ENCODE assay signal across 8 cellular contexts in genomic region chr17:78316115-78316866, GRCh38. TPM values are rescaled to one million over a fixed set of nuclear protein-coding genes. Genes with fewer than 3 reads are reported as not detected.
A peak's percentile ranks its signal among the peaks of the same experiment; 100 is the strongest.
DNase-seq lines count a peak whose midpoint lies in the region; ATAC-seq and TF ChIP-seq lines count a peak whose summit lies in the region.

No MANE protein-coding gene starts in this region.

- H3K9me3 ChIP-seq in vagina: no peaks in the 10 kb centered on the region

- peaks cover 44% of the 10 kb centered on the region for H3K4me1 ChIP-seq in vagina

- H3K27me3 Mint-ChIP-seq in stimulated activated naive CD8-positive, alpha-beta T cell treated with anti-CD3 and anti-CD28 coated beads, Interleukin-15, Interleukin-2, amounts not matched to agents 100 ng/mL and 50 ng/mL, for 24 hours: peaks cover 11% of the 10 kb centered on the region
- peaks cover 10 to 48% (median 37%) of the 10 kb centered on the region in 3 donors for H3K27me3 Mint-ChIP-seq in naive B cell

- TF ChIP-seq CTCF in vagina (IDR thresholded peaks at IDR 0.05): no peak

- H3K36me3 Mint-ChIP-seq in stimulated activated naive CD8-positive, alpha-beta T cell treated with anti-CD3 and anti-CD28 coated beads, Interleukin-15, Interleukin-2, amounts not matched to agents 100 ng/mL and 50 ng/mL, for 24 hours (ENCODE audit: low read depth): no peaks in the 10 kb centered on the region
- H3K36me3 Mint-ChIP-seq in naive B cell: no peaks in the 10 kb centered on the region

- H3K4me1 Mint-ChIP-seq in stimulated activated naive CD8-positive, alpha-beta T cell treated with anti-CD3 and anti-CD28 coated beads, Interleukin-15, Interleukin-2, amounts not matched to agents 100 ng/mL and 50 ng/mL, for 24 hours (ENCODE audit: low read depth): peaks cover 37% of the 10 kb centered on the region
- peaks cover 22 to 39% (median 39%) of the 10 kb centered on the region in 3 donors for H3K4me1 Mint-ChIP-seq in naive B cell

- no peak for ATAC-seq in stimulated activated naive CD8-positive, alpha-beta T cell treated with anti-CD3 and anti-CD28 coated beads, Interleukin-15, Interleukin-2, amounts not matched to agents 100 U/mL and 50 U/mL, for 24 hours
- ATAC-seq in naive B cell (ENCODE audit: low read depth in 2 of 2) (no peak), GM19452 (IDR thresholded peaks at IDR 0.05; ENCODE audit: unreplicated experiment) (no peak), HG02759 (IDR thresholded peaks at IDR 0.05; ENCODE audit: unreplicated experiment) (no peak), GM18868 (IDR thresholded peaks at IDR 0.05; ENCODE audit: unreplicated experiment) (no peak)

- H3K4me3 Mint-ChIP-seq in stimulated activated naive CD8-positive, alpha-beta T cell treated with anti-CD3 and anti-CD28 coated beads, Interleukin-15, Interleukin-2, amounts not matched to agents 100 ng/mL and 50 ng/mL, for 24 hours: peak overlapping the region; percentile 73
- peak overlapping the region in 5 of 8 donors; percentile 12 to 75 (median 56) for H3K4me3 Mint-ChIP-seq in naive B cell

- H3K27ac Mint-ChIP-seq in stimulated activated naive CD8-positive, alpha-beta T cell treated with anti-CD3 and anti-CD28 coated beads, Interleukin-15, Interleukin-2, amounts not matched to agents 100 ng/mL and 50 ng/mL, for 24 hours: peak overlapping the region; percentile 86
- peak overlapping the region in 1 of 6 donors; percentile 32 for H3K27ac Mint-ChIP-seq in naive B cell

- H3K27ac ChIP-seq in vagina: peak overlapping the region; percentile 92

- peak overlapping the region; percentile 6 to 22 for H3K4me3 ChIP-seq in vagina

- intact Hi-C loops in vagina (cut with DNase I): no loop called here

- no peaks in the 10 kb centered on the region for H3K9me3 Mint-ChIP-seq in stimulated activated naive CD8-positive, alpha-beta T cell treated with anti-CD3 and anti-CD28 coated beads, Interleukin-15, Interleukin-2, amounts not matched to agents 100 ng/mL and 50 ng/mL, for 24 hours
- no peaks in the 10 kb centered on the region for H3K9me3 Mint-ChIP-seq in naive B cell

- TF ChIP-seq POLR2A in vagina (IDR thresholded peaks at IDR 0.05): no peak

- no peak for DNase-seq in stimulated activated naive CD8-positive, alpha-beta T cell treated with anti-CD3 and anti-CD28 coated beads, Interleukin-15, Interleukin-2, amounts not matched to agents 100 U/mL and 50 U/mL, for 24 hours
- DNase-seq in cerebellar cortex (ENCODE audit: low spot score) (peak; percentile 56), naive B cell (no peak), vagina (ENCODE audit: extremely low spot score in 2 of 2) (no peak)

- no peaks in the 10 kb centered on the region for H3K36me3 ChIP-seq in vagina

- no peaks in the 10 kb centered on the region for H3K27me3 ChIP-seq in vagina

RNA-seq across cellular contexts. Expression of gene SOCS3, which starts 43.6 kb away (rescaled TPM):
- polyA plus RNA-seq in naive B cell (ENCODE audit: low read depth in 6 of 6): 10 to 100 TPM in 4 of 6 donors, 1 to 10 TPM in 2; 4.7 to 29.1 (median 15.2) TPM
- 173 TPM for total RNA-seq in vagina
